ENCODE assay signal across 11 cellular contexts in the genomic region with DNA sequence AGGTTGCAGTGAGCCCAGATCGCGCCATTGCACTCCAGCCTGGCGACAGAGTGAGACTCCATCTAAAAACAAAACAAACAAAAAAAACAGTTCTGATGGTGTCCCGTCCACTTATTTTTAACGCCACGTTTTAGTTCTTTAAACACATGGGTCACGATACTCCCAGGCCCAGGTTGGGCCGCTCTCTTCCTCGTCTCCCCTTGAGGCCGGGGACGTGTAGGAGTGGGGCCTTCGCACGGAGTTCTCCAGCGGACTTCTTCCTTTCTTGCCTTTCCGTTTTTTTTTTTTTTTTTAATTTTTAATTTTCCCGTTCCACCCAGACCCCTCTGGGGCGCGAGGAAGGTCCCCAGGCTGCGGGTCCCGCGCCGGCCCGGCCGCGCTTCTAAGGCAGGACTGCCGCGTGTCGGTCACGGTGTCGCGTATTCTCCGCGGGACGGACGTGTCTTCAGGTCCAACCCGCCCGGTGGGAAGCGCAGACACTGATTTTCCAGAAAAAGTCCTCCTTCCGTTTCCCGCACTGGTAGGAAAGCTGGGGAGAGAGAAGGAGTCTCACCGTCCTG. TPM values are rescaled to one million over a fixed set of nuclear protein-coding genes. Genes with fewer than 3 reads are reported as not detected.
DNase-seq lines count a peak whose midpoint lies in the region; ATAC-seq, FAIRE-seq and TF ChIP-seq lines count a peak whose summit lies in the region.
"Had no signal": no experiment of that assay in that cellular context is flagged by ENCODE, and none has a peak within 500 bp of the region (broad histone marks: within the 10 kb centered on the region; RNA-seq: fewer than 3 reads in every experiment).

No MANE protein-coding gene starts in this region.

- DNase-seq in AG10803 (ENCODE audit: low read depth), result no peak
- DNase-seq in NT2/D1 (ENCODE audit: low read depth, low spot score), result no peak
- no peak for DNase-seq in fibroblast of the aortic adventitia (ENCODE audit: low read depth)
- DNase-seq in pancreas, result no peak
- DNase-seq in NOMO-1 (lab: John Stamatoyannopoulos, UW; ENCODE audit: unreplicated experiment in 2 of 2), result no peak
- no peak for DNase-seq in NK-92 treated with Interleukin-12 subunit alpha and Interleukin-12 subunit beta, amount 100 ng/mL, for 24 hours (lab: John Stamatoyannopoulos, UW)
- DNase-seq in central memory CD4-positive, alpha-beta T cell, result no peak
- DNase-seq: DMS 273 treated with DMSO at 0.1 percent for 48 hours, NCI-H510A had no signal

- peak overlapping the region; percentile 66 for H3K9ac ChIP-seq in NT2/D1 (ENCODE audit: insufficient read length, low read depth)

- intact Hi-C loops in pancreas (cut with DNase I), result no loop called here

- H3K4me1 ChIP-seq in NT2/D1 (ENCODE audit: insufficient read depth, insufficient read length), result no peaks in the 10 kb centered on the region
- peaks cover 0 to 15% (median 0%) of the 10 kb centered on the region in 3 donors for H3K4me1 ChIP-seq in pancreas

- H3K27ac ChIP-seq in pancreas, result no peak overlapping the region

- 37% methylated on average over 41 of the region's 41 CpGs for WGBS in pancreas, 2 donors

- H3K9me3 ChIP-seq in NT2/D1 (ENCODE audit: insufficient read depth, low read length) (peaks cover 49% of the 10 kb centered on the region), pancreas (no peaks in the 10 kb centered on the region)

- H3K27me3 ChIP-seq in NT2/D1 (ENCODE audit: insufficient read depth, insufficient read length) (peaks cover 22% of the 10 kb centered on the region), pancreas (no peaks in the 10 kb centered on the region)

- FAIRE-seq in pancreas (lab: Jason Lieb, UNC), result no peak

- no peak for TF ChIP-seq CTCF in AG10803 (conservative IDR thresholded peaks at IDR 0.05; ENCODE audit: low read length)
- no peak for TF ChIP-seq CTCF in fibroblast of the aortic adventitia (IDR thresholded peaks at IDR 0.05; ENCODE audit: insufficient read depth, low read length)
- no peak for TF ChIP-seq CTCF in pancreas (IDR thresholded peaks at IDR 0.05)

- H3K36me3 ChIP-seq in NT2/D1 (ENCODE audit: insufficient read depth, insufficient read length, low read length) (no peaks in the 10 kb centered on the region), pancreas (no peaks in the 10 kb centered on the region)

- H3K4me3 ChIP-seq in AG10803 (ENCODE audit: low read length) (peak overlapping the region; percentile 43), NT2/D1 (ENCODE audit: insufficient read length, low read depth) (peak overlapping the region; percentile 33), fibroblast of the aortic adventitia (ENCODE audit: low read depth, low read length) (peak overlapping the region; percentile 55), pancreas (peak overlapping the region; percentile 15 to 65 (median 46))

- peak in 1 of 4 donors; percentile 2 for ATAC-seq in pancreas
- no peak for ATAC-seq in HG02610 (IDR thresholded peaks at IDR 0.05; ENCODE audit: unreplicated experiment)

RNA-seq across cellular contexts. Expression of a gene that starts 47.5 kb away (rescaled TPM):
- 2.2 and 7.4 TPM in 2 replicates for total RNA-seq in fibroblast of the aortic adventitia (ENCODE audit: low replicate concordance)
- total RNA-seq in pancreas, result 1 to 10 TPM; 4.4 to 5.9 (median 4.9) TPM
- 10 to 100 TPM in 1 of 2 donors, 1 to 10 TPM in 1; 9.8 to 11.2 TPM for polyA plus RNA-seq in pancreas

RNA-seq across cellular contexts. Expression of a gene that starts 53.8 kb away (rescaled TPM):
- total RNA-seq in fibroblast of the aortic adventitia (ENCODE audit: low replicate concordance) (1.2 and 4.2 TPM in 2 replicates), pancreas (1 to 10 TPM in 4 of 6 donors, under 1 TPM in 2; 0.83 to 2.7 (median 1.6) TPM)
- 1 to 10 TPM; 1.7 to 4.3 TPM for polyA plus RNA-seq in pancreas
- total RNA-seq: HT1080 had no signal
